ENCODE assay signal across 8 cellular contexts in genomic region chr17:42184717-42185496, GRCh38. TPM values are rescaled to one million over a fixed set of nuclear protein-coding genes. Genes with fewer than 3 reads are reported as not detected.
A peak's percentile ranks its signal among the peaks of the same experiment; 100 is the strongest.
DNase-seq lines count a peak whose midpoint lies in the region; ATAC-seq and TF ChIP-seq lines count a peak whose summit lies in the region.
"Had no signal": no experiment of that assay in that cellular context is flagged by ENCODE, and none has a peak within 500 bp of the region (broad histone marks: within the 10 kb centered on the region; RNA-seq: fewer than 3 reads in every experiment).

A gene with protein sequence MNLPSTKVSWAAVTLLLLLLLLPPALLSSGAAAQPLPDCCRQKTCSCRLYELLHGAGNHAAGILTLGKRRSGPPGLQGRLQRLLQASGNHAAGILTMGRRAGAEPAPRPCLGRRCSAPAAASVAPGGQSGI (minus strand): TSS chr17:42185452. CDS start chr17:42185365, 87 bp downstream.

- peak within 1 kb of the TSS; percentile 70 for H3K4me3 ChIP-seq in GM23248
- peak within 1 kb of the TSS; percentile 84 for H3K4me3 ChIP-seq in OCI-LY3 (ENCODE audit: low read length)
- H3K4me3 ChIP-seq in esophagus squamous epithelium: peak within 1 kb of the TSS; percentile 30 to 70 (median 45)
- H3K4me3 ChIP-seq in skeletal muscle cell (ENCODE audit: low read depth, low read length): peak within 1 kb of the TSS; percentile 56

- DNase-seq in GM23248 (no peak), esophagus squamous epithelium (lab: John Stamatoyannopoulos, UW) (no peak), skeletal muscle cell (ENCODE audit: low read depth) (no peak), G401 (ENCODE audit: low spot score) (no peak)

- H3K79me2 ChIP-seq in GM23248 (ENCODE audit: insufficient read depth) (no peaks in the 10 kb centered on the region), OCI-LY3 (ENCODE audit: low read length) (no peaks in the 10 kb centered on the region)

- H3K36me3 ChIP-seq in GM23248 (ENCODE audit: low read depth) (no peaks in the 10 kb centered on the region), OCI-LY3 (replicated peaks; ENCODE audit: low read depth, low read length) (no peaks in the 10 kb centered on the region), esophagus squamous epithelium (no peaks in the 10 kb centered on the region)

- H3K27ac ChIP-seq in GM23248 (no peak within 1 kb of the TSS), OCI-LY3 (ENCODE audit: low read length) (no peak within 1 kb of the TSS), esophagus squamous epithelium (peak within 1 kb of the TSS; percentile 28 to 78 (median 58))

- H3K27me3 ChIP-seq in GM23248 (replicated peaks; ENCODE audit: insufficient read depth) (0 out of 2 replicates have a peak, but pooled peaks cover 5% of the 10 kb centered on the region), OCI-LY3 (ENCODE audit: low read depth, low read length) (no peaks in the 10 kb centered on the region), esophagus squamous epithelium (peaks cover 0 to 58% (median 6%) of the 10 kb centered on the region in 4 donors)

- no peak for TF ChIP-seq POLR2A in esophagus squamous epithelium (IDR thresholded peaks at IDR 0.05)

- intact Hi-C loops in esophagus squamous epithelium (cut with DNase I): no loop called here

- ATAC-seq in GM21717 (IDR thresholded peaks at IDR 0.05; ENCODE audit: unreplicated experiment): no peak
- no peak for ATAC-seq in GM19463 (IDR thresholded peaks at IDR 0.05; ENCODE audit: unreplicated experiment)

- no peaks in the 10 kb centered on the region for H3F3A ChIP-seq in GM23248 (ENCODE audit: insufficient read depth)

- H4K20me1 ChIP-seq in GM23248 (ENCODE audit: insufficient read depth) (no peaks in the 10 kb centered on the region), OCI-LY3 (ENCODE audit: insufficient read depth, low read length) (no peaks in the 10 kb centered on the region)

- H3K4me1 ChIP-seq in GM23248 (ENCODE audit: insufficient read depth): peaks cover 11% of the 10 kb centered on the region; the same call in 1 of the 2 replicates
- H3K4me1 ChIP-seq in OCI-LY3 (ENCODE audit: low read length): peaks cover 36% of the 10 kb centered on the region
- H3K4me1 ChIP-seq in esophagus squamous epithelium: peaks cover 25 to 43% (median 28%) of the 10 kb centered on the region in 3 donors

- H3K9ac ChIP-seq in GM23248 (peak within 1 kb of the TSS; percentile 60; the same call in 1 of the 2 replicates), OCI-LY3 (ENCODE audit: low read length) (peak within 1 kb of the TSS; percentile 53; the same call in 1 of the 2 replicates)

- H2AFZ ChIP-seq in GM23248 (peak within 1 kb of the TSS; percentile 97), OCI-LY3 (ENCODE audit: low read depth, low read length) (peak within 1 kb of the TSS; percentile 37; the same call in 1 of the 2 replicates)

- H3K9me2 ChIP-seq in GM23248 (ENCODE audit: insufficient read depth): no peaks in the 10 kb centered on the region

- no peaks in the 10 kb centered on the region for H3K9me3 ChIP-seq in GM23248 (ENCODE audit: low read depth)
- no peaks in the 10 kb centered on the region for H3K9me3 ChIP-seq in OCI-LY3 (ENCODE audit: insufficient read depth, low read length)
- no peaks in the 10 kb centered on the region for H3K9me3 ChIP-seq in esophagus squamous epithelium

- TF ChIP-seq CTCF in OCI-LY3 (IDR thresholded peaks at IDR 0.05; ENCODE audit: low read depth, low read length) (no peak), esophagus squamous epithelium (IDR thresholded peaks at IDR 0.05) (no peak)

- WGBS in GM23248 (ENCODE audit: low coverage in 1 of 2, low lambda C conversion rate in 2 of 2, missing lambda C conversion rate in 2 of 2), 2 experiments: 85 to 86% methylated on average over 6 of the region's 6 CpGs
- WGBS in esophagus squamous epithelium, 2 donors: 51 to 86% methylated on average over 2 to 5 of the region's 6 CpGs

- H3K4me2 ChIP-seq in GM23248 (ENCODE audit: unreplicated experiment): peak within 1 kb of the TSS; percentile 86
- H3K4me2 ChIP-seq in OCI-LY3 (ENCODE audit: low read length): peak within 1 kb of the TSS; percentile 79

- in situ Hi-C loops in GM23248 (cut with MboI): no loop called here
- in situ Hi-C loops in G401 (cut with HindIII; ENCODE audit: low sequenced_read_pairs): no loop called here

RNA-seq across cellular contexts. Expression of the gene that starts here (rescaled TPM):
- total RNA-seq in GM23248 (2014; rRNA removed; shearing (Covaris generic)): not detected in 2 replicates
- not detected in 2 replicates for polyA plus RNA-seq in GM23248 (2016; fragmentation: Nextera tagmentation; extraction: Ambion mirVana)
- total RNA-seq in esophagus squamous epithelium: not detected
- total RNA-seq in G401 (2014; rRNA removed; shearing (Covaris generic)): not detected in 2 replicates
- total RNA-seq: HT1080 had no signal

Comparison
In these comparisons a context has a peak if more than half of its experiments do, and no peak if none do; other contexts are left out.
1. H3K27ac ChIP-seq: peak in esophagus squamous epithelium (4 of 4); none in GM23248 (single experiment) and OCI-LY3 (single experiment).
2. Peak in every context shown above with its lines, with median percentiles within 50 percentile points of each other: H3K4me3 ChIP-seq.